In genomic region chr21:35565204-35565611, GRCh38 we compare ENCODE assay signal across 1 cellular context.
A peak's percentile ranks its signal among the peaks of the same experiment; 100 is the strongest.
TF ChIP-seq lines count a peak whose summit lies in the region.

No MANE protein-coding gene starts in this region.

TF ChIP-seq in K562, 482 proteins besides CTCF, POLR2A, EP300 and RAD21 (continued from another document and continues in another):
- TF ChIP-seq, protein P1, sequence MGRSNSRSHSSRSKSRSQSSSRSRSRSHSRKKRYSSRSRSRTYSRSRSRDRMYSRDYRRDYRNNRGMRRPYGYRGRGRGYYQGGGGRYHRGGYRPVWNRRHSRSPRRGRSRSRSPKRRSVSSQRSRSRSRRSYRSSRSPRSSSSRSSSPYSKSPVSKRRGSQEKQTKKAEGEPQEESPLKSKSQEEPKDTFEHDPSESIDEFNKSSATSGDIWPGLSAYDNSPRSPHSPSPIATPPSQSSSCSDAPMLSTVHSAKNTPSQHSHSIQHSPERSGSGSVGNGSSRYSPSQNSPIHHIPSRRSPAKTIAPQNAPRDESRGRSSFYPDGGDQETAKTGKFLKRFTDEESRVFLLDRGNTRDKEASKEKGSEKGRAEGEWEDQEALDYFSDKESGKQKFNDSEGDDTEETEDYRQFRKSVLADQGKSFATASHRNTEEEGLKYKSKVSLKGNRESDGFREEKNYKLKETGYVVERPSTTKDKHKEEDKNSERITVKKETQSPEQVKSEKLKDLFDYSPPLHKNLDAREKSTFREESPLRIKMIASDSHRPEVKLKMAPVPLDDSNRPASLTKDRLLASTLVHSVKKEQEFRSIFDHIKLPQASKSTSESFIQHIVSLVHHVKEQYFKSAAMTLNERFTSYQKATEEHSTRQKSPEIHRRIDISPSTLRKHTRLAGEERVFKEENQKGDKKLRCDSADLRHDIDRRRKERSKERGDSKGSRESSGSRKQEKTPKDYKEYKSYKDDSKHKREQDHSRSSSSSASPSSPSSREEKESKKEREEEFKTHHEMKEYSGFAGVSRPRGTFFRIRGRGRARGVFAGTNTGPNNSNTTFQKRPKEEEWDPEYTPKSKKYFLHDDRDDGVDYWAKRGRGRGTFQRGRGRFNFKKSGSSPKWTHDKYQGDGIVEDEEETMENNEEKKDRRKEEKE (IDR thresholded peaks at IDR 0.05; ENCODE audit: borderline replicate concordance in 1 of 2, control insufficient read depth in 1 of 2, low read depth in 2 of 2, low read length in 1 of 2), result no peak
- no peak for TF ChIP-seq ZKSCAN3 (CRISPR knock-in tag; IDR thresholded peaks at IDR 0.05)
- TF ChIP-seq PCBP1 (IDR thresholded peaks at IDR 0.05; ENCODE audit: low read depth, low read length, poor library complexity, severe bottlenecking), result no peak
- no peak for TF ChIP-seq STAG1 (CRISPR knock-in tag; IDR thresholded peaks at IDR 0.05; ENCODE audit: borderline replicate concordance)
- no peak for TF ChIP-seq ZNF408 (CRISPR knock-in tag; IDR thresholded peaks at IDR 0.05; ENCODE audit: low read depth)
- TF ChIP-seq, protein P2, sequence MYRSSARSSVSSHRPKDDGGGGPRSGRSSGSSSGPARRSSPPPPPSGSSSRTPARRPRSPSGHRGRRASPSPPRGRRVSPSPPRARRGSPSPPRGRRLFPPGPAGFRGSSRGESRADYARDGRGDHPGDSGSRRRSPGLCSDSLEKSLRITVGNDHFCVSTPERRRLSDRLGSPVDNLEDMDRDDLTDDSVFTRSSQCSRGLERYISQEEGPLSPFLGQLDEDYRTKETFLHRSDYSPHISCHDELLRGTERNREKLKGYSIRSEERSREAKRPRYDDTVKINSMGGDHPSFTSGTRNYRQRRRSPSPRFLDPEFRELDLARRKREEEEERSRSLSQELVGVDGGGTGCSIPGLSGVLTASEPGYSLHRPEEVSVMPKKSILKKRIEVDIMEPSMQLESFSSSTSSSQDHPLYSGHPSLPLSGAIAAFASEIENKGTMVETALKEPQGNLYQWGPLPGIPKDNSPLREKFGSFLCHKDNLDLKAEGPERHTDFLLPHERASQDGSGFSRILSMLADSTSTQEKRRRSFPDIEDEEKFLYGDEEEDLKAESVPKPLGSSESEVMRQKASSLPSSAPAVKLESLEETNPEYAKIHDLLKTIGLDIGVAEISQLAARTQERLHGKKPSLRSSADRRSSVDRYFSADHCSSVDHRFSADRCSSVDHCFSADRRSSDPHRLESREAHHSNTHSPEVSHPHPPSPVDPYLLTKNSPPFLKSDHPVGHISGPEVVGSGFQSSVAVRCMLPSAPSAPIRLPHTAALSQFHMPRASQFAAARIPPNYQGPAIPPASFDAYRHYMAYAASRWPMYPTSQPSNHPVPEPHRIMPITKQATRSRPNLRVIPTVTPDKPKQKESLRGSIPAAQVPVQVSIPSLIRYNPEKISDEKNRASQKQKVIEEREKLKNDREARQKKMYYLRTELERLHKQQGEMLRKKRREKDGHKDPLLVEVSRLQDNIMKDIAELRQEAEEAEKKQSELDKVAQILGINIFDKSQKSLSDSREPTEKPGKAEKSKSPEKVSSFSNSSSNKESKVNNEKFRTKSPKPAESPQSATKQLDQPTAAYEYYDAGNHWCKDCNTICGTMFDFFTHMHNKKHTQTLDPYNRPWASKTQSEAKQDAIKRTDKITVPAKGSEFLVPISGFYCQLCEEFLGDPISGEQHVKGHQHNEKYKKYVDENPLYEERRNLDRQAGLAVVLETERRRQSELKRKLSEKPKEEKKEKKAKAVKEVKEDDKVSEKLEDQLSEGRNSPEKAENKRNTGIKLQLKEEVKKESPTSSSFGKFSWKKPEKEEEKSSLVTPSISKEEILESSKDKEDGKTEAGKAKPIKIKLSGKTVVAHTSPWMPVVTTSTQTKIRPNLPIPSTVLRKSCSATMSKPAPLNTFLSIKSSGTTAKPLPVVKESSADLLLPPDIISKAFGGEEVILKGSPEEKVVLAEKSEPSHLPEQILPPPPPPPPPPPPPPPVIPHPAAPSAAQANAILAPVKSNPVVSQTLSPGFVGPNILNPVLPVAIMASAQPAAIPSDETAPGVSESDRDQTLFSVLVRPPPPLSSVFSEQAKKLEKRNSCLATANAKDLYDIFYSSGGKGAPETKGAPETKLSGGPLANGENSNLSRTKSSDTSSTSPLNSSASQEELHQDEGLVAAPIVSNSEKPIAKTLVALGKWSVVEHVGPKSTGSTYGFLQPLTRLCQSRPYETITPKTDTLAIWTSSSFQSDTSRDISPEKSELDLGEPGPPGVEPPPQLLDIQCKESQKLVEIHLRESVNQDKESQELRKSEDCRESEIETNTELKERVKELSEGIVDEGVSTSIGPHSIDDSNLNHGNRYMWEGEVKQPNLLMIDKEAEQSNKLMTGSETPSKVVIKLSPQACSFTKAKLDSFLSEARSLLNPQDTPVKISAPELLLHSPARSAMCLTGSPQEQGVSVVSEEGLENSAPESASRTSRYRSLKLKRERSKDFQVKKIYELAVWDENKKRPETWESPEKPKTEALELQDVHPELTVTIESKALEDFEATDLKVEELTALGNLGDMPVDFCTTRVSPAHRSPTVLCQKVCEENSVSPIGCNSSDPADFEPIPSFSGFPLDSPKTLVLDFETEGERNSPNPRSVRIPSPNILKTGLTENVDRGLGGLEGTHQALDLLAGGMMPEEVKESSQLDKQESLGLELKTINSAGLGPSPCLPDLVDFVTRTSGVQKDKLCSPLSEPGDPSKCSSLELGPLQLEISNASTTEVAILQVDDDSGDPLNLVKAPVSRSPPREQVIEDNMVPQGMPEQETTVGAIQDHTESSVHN (IDR thresholded peaks at IDR 0.05; ENCODE audit: borderline replicate concordance in 1 of 2, low read depth in 1 of 2), result no peak
- TF ChIP-seq KLF10 (CRISPR knock-in tag; IDR thresholded peaks at IDR 0.05), result no peak
- peak; percentile 18; the same call in 1 of the 2 replicates for TF ChIP-seq TCF3 (CRISPR knock-in tag; IDR thresholded peaks at IDR 0.05)
- TF ChIP-seq OTX1 (CRISPR knock-in tag; IDR thresholded peaks at IDR 0.05), result no peak; the same call in 1 of the 2 replicates
- no peak for TF ChIP-seq POLR3A (IDR thresholded peaks at IDR 0.05; ENCODE audit: borderline replicate concordance, extremely low read depth, insufficient read depth, insufficient read length)
- no peak for TF ChIP-seq U2AF2 (optimal IDR thresholded peaks at IDR 0.05; ENCODE audit: low read depth, low read length)
- no peak for TF ChIP-seq PHF21A (IDR thresholded peaks at IDR 0.05; ENCODE audit: borderline replicate concordance, low read depth)
- no peak for TF ChIP-seq HNRNPL (IDR thresholded peaks at IDR 0.05; ENCODE audit: low read depth, low read length)
- TF ChIP-seq RBM22 (IDR thresholded peaks at IDR 0.05; ENCODE audit: low read depth, low read length, poor library complexity, severe bottlenecking), result no peak
- no peak for TF ChIP-seq MCM7 (IDR thresholded peaks at IDR 0.05)
- no peak for TF ChIP-seq ZNF778 (CRISPR knock-in tag; IDR thresholded peaks at IDR 0.05)
- no peak for TF ChIP-seq SRSF7 (optimal IDR thresholded peaks at IDR 0.05; ENCODE audit: low read depth, low read length)
- TF ChIP-seq DEAF1 (CRISPR knock-in tag; IDR thresholded peaks at IDR 0.05), result no peak
- TF ChIP-seq, protein P3, sequence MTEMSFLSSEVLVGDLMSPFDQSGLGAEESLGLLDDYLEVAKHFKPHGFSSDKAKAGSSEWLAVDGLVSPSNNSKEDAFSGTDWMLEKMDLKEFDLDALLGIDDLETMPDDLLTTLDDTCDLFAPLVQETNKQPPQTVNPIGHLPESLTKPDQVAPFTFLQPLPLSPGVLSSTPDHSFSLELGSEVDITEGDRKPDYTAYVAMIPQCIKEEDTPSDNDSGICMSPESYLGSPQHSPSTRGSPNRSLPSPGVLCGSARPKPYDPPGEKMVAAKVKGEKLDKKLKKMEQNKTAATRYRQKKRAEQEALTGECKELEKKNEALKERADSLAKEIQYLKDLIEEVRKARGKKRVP (CRISPR knock-in tag; IDR thresholded peaks at IDR 0.05), result no peak
- TF ChIP-seq MAX (CRISPR knock-in tag; IDR thresholded peaks at IDR 0.05), result no peak
- TF ChIP-seq EZH2 (IDR thresholded peaks at IDR 0.05; ENCODE audit: borderline replicate concordance, low read depth, low read length), result no peak
- TF ChIP-seq CTBP1 (IDR thresholded peaks at IDR 0.05; ENCODE audit: borderline replicate concordance), result no peak
- TF ChIP-seq SAFB (IDR thresholded peaks at IDR 0.05; ENCODE audit: borderline replicate concordance, low read depth, low read length), result no peak
- TF ChIP-seq SP1 (CRISPR knock-in tag; IDR thresholded peaks at IDR 0.05), result no peak
- no peak for TF ChIP-seq ZNF589 (CRISPR knock-in tag; IDR thresholded peaks at IDR 0.05; ENCODE audit: low read depth)
- no peak for TF ChIP-seq CBX2 (IDR thresholded peaks at IDR 0.05; ENCODE audit: insufficient read depth, low read length, poor library complexity, severe bottlenecking)
- no peak for TF ChIP-seq LEF1 (IDR thresholded peaks at IDR 0.05)
- TF ChIP-seq MAFF (IDR thresholded peaks at IDR 0.05; ENCODE audit: low read length), result peak; percentile 9; the same call in 1 of the 2 replicates
- TF ChIP-seq DIDO1 (tag; IDR thresholded peaks at IDR 0.05; ENCODE audit: low read depth), result peak; percentile 65; the same call in 1 of the 2 replicates
- 0 out of 4 replicates have a peak, but pooled peaks of 1 of the 2 experiments have one; percentile 12 for TF ChIP-seq NRF1 (conservative IDR thresholded peaks at IDR 0.05 in 1 of 2, IDR thresholded peaks at IDR 0.05 in 1 of 2)
- TF ChIP-seq FOXA1 (IDR thresholded peaks at IDR 0.05; ENCODE audit: borderline replicate concordance), result no peak
- TF ChIP-seq PML (IDR thresholded peaks at IDR 0.05; ENCODE audit: low read length), result no peak
- TF ChIP-seq MIER1 (IDR thresholded peaks at IDR 0.05; ENCODE audit: low read depth), result no peak
- TF ChIP-seq U2AF1 (optimal IDR thresholded peaks at IDR 0.05; ENCODE audit: low read depth, low read length), result no peak
- no peak for TF ChIP-seq MTF1 (CRISPR knock-in tag; IDR thresholded peaks at IDR 0.05; ENCODE audit: borderline replicate concordance)
- no peak for TF ChIP-seq SMARCE1 (IDR thresholded peaks at IDR 0.05)
- peak; percentile 54; the same call in 1 of the 2 replicates for TF ChIP-seq NFRKB (IDR thresholded peaks at IDR 0.05; ENCODE audit: low read depth)
- no peak for TF ChIP-seq ZNF707 (CRISPR knock-in tag; conservative IDR thresholded peaks at IDR 0.05)
- TF ChIP-seq MYC (IDR thresholded peaks at IDR 0.05; ENCODE audit: low read depth, low read length), result no peak
- no peak for TF ChIP-seq MYC (CRISPR knock-in tag; IDR thresholded peaks at IDR 0.05; ENCODE audit: borderline replicate concordance, low read depth)
- no peak for TF ChIP-seq PTTG1 (tag; IDR thresholded peaks at IDR 0.05; ENCODE audit: low read depth)
- no peak for TF ChIP-seq MAFK (IDR thresholded peaks at IDR 0.05; ENCODE audit: low read length)
- no peak for TF ChIP-seq EGR1 (conservative IDR thresholded peaks at IDR 0.05)
- no peak for TF ChIP-seq FOS (IDR thresholded peaks at IDR 0.05; ENCODE audit: extremely low read depth, insufficient read length)
- no peak for TF ChIP-seq ELF2 (CRISPR knock-in tag; IDR thresholded peaks at IDR 0.05)
- no peak for TF ChIP-seq KLF13 (tag; IDR thresholded peaks at IDR 0.05; ENCODE audit: borderline replicate concordance, low read depth)
- no peak for TF ChIP-seq HNRNPH1 (optimal IDR thresholded peaks at IDR 0.05; ENCODE audit: low read depth, low read length)
- no peak for TF ChIP-seq SIN3B (IDR thresholded peaks at IDR 0.05; ENCODE audit: low read depth)
- TF ChIP-seq ZNF644 (tag; IDR thresholded peaks at IDR 0.05; ENCODE audit: low read depth), result no peak
- peak; percentile 75 for TF ChIP-seq EHMT2 (IDR thresholded peaks at IDR 0.05)
- no peak for TF ChIP-seq SIRT6 (IDR thresholded peaks at IDR 0.05; ENCODE audit: low read depth, low read length)
- TF ChIP-seq CBX1 (IDR thresholded peaks at IDR 0.05; ENCODE audit: low read depth), result no peak
- TF ChIP-seq SMARCA4 (IDR thresholded peaks at IDR 0.05), result peak; percentile 70; the same call in 1 of the 2 replicates
- no peak for TF ChIP-seq CBFA2T2 (conservative IDR thresholded peaks at IDR 0.05)
- no peak for TF ChIP-seq MYNN (IDR thresholded peaks at IDR 0.05)
- no peak for TF ChIP-seq MYNN (CRISPR knock-in tag; IDR thresholded peaks at IDR 0.05)
- TF ChIP-seq HMG20B (CRISPR knock-in tag; IDR thresholded peaks at IDR 0.05), result no peak
- TF ChIP-seq ELF1 (tag; IDR thresholded peaks at IDR 0.05), result peak; percentile 46; the same call in 1 of the 2 replicates
- TF ChIP-seq NBN (IDR thresholded peaks at IDR 0.05; ENCODE audit: low read depth), result no peak
- TF ChIP-seq ZNF449 (CRISPR knock-in tag; IDR thresholded peaks at IDR 0.05), result no peak
- TF ChIP-seq GABPB2 (CRISPR knock-in tag; conservative IDR thresholded peaks at IDR 0.05), result no peak
- no peak for TF ChIP-seq SMAD3 (CRISPR knock-in tag; conservative IDR thresholded peaks at IDR 0.05)
- no peak for TF ChIP-seq PURB (CRISPR knock-in tag; IDR thresholded peaks at IDR 0.05; ENCODE audit: low read depth)
- TF ChIP-seq LCOR (CRISPR knock-in tag; IDR thresholded peaks at IDR 0.05), result no peak
- TF ChIP-seq FOXK2 (conservative IDR thresholded peaks at IDR 0.05 in 1 of 2, IDR thresholded peaks at IDR 0.05 in 1 of 2; ENCODE audit: low read depth in 2 of 2), result no peak
